ENCODE assay signal across 1 cellular context in genomic region chr17:74619077-74619673, GRCh38.
TF ChIP-seq lines count a peak whose summit lies in the region.

No MANE protein-coding gene starts in this region.

TF ChIP-seq in H1, 55 proteins besides CTCF, POLR2A, EP300 and RAD21:
- peak; percentile 27; the same call in 1 of the 2 replicates for TF ChIP-seq CEBPB (IDR thresholded peaks at IDR 0.05; ENCODE audit: low read depth, low read length)
- TF ChIP-seq MAFK (IDR thresholded peaks at IDR 0.05; ENCODE audit: low read depth, low read length), result no peak
- no peak for TF ChIP-seq RBBP5 (IDR thresholded peaks at IDR 0.05; ENCODE audit: borderline replicate concordance, low read depth, low read length)
